ENCODE assay signal across 8 cellular contexts in the genomic region with DNA sequence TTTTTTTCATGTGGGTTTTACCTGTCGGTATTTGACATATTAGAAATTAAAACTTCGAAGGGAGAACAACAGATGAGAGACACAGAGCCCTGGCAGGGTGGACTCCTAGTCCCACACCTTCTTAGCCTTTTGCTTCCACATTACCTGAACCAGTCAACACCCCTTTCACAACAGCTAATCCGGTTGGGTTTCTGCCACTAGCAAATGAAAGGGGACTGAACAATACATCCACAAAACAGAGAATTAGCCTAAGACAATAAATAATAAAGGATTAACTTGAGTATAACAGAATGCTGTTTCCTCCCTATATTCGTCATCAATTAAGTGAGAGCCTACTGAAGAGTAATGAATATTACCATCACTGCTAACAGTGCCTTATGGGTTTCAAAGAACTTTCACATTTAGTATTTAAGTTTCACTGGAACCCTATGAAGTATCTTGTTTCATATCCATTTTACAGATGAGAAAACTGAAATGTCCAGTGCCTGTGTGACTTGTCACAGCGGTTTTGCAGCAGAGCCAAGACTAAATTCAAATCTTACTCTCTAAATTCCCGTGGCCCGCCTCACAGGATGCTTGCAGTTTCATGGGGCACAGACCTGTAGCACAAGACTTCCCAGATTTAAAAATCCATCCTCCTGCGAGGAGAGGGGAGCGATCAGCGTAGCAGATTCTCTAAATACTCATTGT. TPM values are rescaled to one million over a fixed set of nuclear protein-coding genes. Genes with fewer than 3 reads are reported as not detected.
DNase-seq lines count a peak whose midpoint lies in the region; ATAC-seq and TF ChIP-seq lines count a peak whose summit lies in the region.

No MANE protein-coding gene starts in this region.

- H3K9me3 ChIP-seq in GM23248 (ENCODE audit: low read depth) (no peaks in the 10 kb centered on the region), spleen (no peaks in the 10 kb centered on the region)

- H3K79me2 ChIP-seq in GM23248 (ENCODE audit: insufficient read depth), result peaks cover 40% of the 10 kb centered on the region

- H3K27me3 ChIP-seq in GM23248 (replicated peaks; ENCODE audit: insufficient read depth) (no peaks in the 10 kb centered on the region), spleen (replicated peaks in 1 of 7) (no peaks in the 10 kb centered on the region)

- peak; percentile 41 for DNase-seq in GM23248
- DNase-seq in T-helper 2 cell treated with Interferon-gamma antibody and Interleukin-4, amounts not matched to agents 5 μg/mL and 100 μg/mL, for 36 hours (ENCODE audit: low spot score), result peak; percentile 54
- DNase-seq in foreskin fibroblast, result peak in 1 of 2 donors; percentile 42
- no peak for DNase-seq in spleen
- no peak for DNase-seq in NOMO-1 (lab: John Stamatoyannopoulos, UW; ENCODE audit: unreplicated experiment in 2 of 2)
- DNase-seq in NCI-H1092 treated with DMSO at 0.1 percent for 48 hours (lab: John Stamatoyannopoulos, UW), result no peak

- TF ChIP-seq POLR2A in spleen (IDR thresholded peaks at IDR 0.05), result no peak

- no peaks in the 10 kb centered on the region for H4K20me1 ChIP-seq in GM23248 (ENCODE audit: insufficient read depth)

- H3K9me3 Mint-ChIP-seq in T-helper 2 cell treated with Interferon-gamma antibody and Interleukin-4, amounts not matched to agents 5 μg/mL and 100 μg/mL, for 36 hours, result no peaks in the 10 kb centered on the region

- no peaks in the 10 kb centered on the region for H3K36me3 ChIP-seq in GM23248 (ENCODE audit: low read depth)
- no peaks in the 10 kb centered on the region for H3K36me3 ChIP-seq in spleen

- ATAC-seq in GM19324 (IDR thresholded peaks at IDR 0.05; ENCODE audit: low FRiP score, unreplicated experiment) (no peak), HG02798 (IDR thresholded peaks at IDR 0.05; ENCODE audit: poor library complexity, unreplicated experiment) (no peak)

- peaks cover 13% of the 10 kb centered on the region for H3K36me3 Mint-ChIP-seq in T-helper 2 cell treated with Interferon-gamma antibody and Interleukin-4, amounts not matched to agents 5 μg/mL and 100 μg/mL, for 36 hours (ENCODE audit: low read depth)

- H3K4me2 ChIP-seq in GM23248 (ENCODE audit: unreplicated experiment), result peak overlapping the region; percentile 97

- WGBS in GM23248 (ENCODE audit: low coverage in 1 of 2, low lambda C conversion rate in 2 of 2, missing lambda C conversion rate in 2 of 2), 2 experiments, result 40 to 44% methylated on average over 10 of the region's 10 CpGs
- 34 to 40% (median 39%) methylated on average over 10 of the region's 10 CpGs for WGBS in spleen, 5 donors

- H3K27me3 Mint-ChIP-seq in T-helper 2 cell treated with Interferon-gamma antibody and Interleukin-4, amounts not matched to agents 5 μg/mL and 100 μg/mL, for 36 hours (ENCODE audit: low read depth), result no peaks in the 10 kb centered on the region

- peak overlapping the region; percentile 99 for H3K4me3 Mint-ChIP-seq in T-helper 2 cell treated with Interferon-gamma antibody and Interleukin-4, amounts not matched to agents 5 μg/mL and 100 μg/mL, for 36 hours

- H3K9me2 ChIP-seq in GM23248 (ENCODE audit: insufficient read depth), result no peaks in the 10 kb centered on the region

- intact Hi-C loops in spleen (cut with DNase I; ENCODE audit: low total_unique reads), result loop anchor here (10.0 kb wide), 1 partner anchor 86 kb away; the partner anchor contains the start of gene APH1B

- H3K4me3 ChIP-seq in GM23248 (peak overlapping the region; percentile 86), foreskin fibroblast (ENCODE audit: low read depth in 1 of 2, low read length in 2 of 2) (peak overlapping the region; percentile 41 to 69), spleen (peak overlapping the region; percentile 57 to 85 (median 62))

- H3K27ac ChIP-seq in GM23248 (peak overlapping the region; percentile 43), spleen (peak overlapping the region in 6 of 8 donors; percentile 87 to 97 (median 94))

- H3K4me1 ChIP-seq in GM23248 (ENCODE audit: insufficient read depth) (peaks cover 37% of the 10 kb centered on the region), spleen (peaks cover 21 to 43% (median 37%) of the 10 kb centered on the region in 6 donors)

- H3F3A ChIP-seq in GM23248 (ENCODE audit: insufficient read depth), result peaks cover 43% of the 10 kb centered on the region

- TF ChIP-seq CTCF in foreskin fibroblast (IDR thresholded peaks at IDR 0.05; ENCODE audit: low read depth, low read length), result no peak
- TF ChIP-seq CTCF in spleen (IDR thresholded peaks at IDR 0.05 in 8 of 11, conservative IDR thresholded peaks at IDR 0.05 in 3 of 11), result no peak

- H3K9ac ChIP-seq in GM23248, result peak overlapping the region; percentile 66

- in situ Hi-C loops in GM23248 (cut with MboI), result no loop called here

- H3K4me1 Mint-ChIP-seq in T-helper 2 cell treated with Interferon-gamma antibody and Interleukin-4, amounts not matched to agents 5 μg/mL and 100 μg/mL, for 36 hours (ENCODE audit: low read depth), result peaks cover 38% of the 10 kb centered on the region

- peak overlapping the region; percentile 95 for H3K27ac Mint-ChIP-seq in T-helper 2 cell treated with Interferon-gamma antibody and Interleukin-4, amounts not matched to agents 5 μg/mL and 100 μg/mL, for 36 hours

- H2AFZ ChIP-seq in GM23248, result peak overlapping the region; percentile 99

RNA-seq across cellular contexts. Expression of gene RAB8B, which starts 1.0 kb away (rescaled TPM):
- 54.3 and 54.6 TPM in 2 replicates for total RNA-seq in GM23248 (2014; rRNA removed; shearing (Covaris generic))
- polyA plus RNA-seq in GM23248 (2016; fragmentation: Nextera tagmentation; extraction: Ambion mirVana) (37.8 and 43.6 TPM in 2 replicates), spleen (10 to 100 TPM; 18.9 to 24.1 (median 22.8) TPM)
- total RNA-seq in spleen, result 10 to 100 TPM; 63.4 to 96.4 (median 67.7) TPM

RNA-seq across cellular contexts. Expression of gene RPS27L, which starts 31.1 kb away (rescaled TPM):
- 110 and 151 TPM in 2 replicates for total RNA-seq in GM23248 (2014; rRNA removed; shearing (Covaris generic))
- polyA plus RNA-seq in GM23248 (2016; fragmentation: Nextera tagmentation; extraction: Ambion mirVana), result 1,175 and 1,181 TPM in 2 replicates
- total RNA-seq in spleen, result 10 to 100 TPM; 42.1 to 98.3 (median 64.2) TPM
- polyA plus RNA-seq in spleen, result 100 to 1,000 TPM; 117 to 139 (median 125) TPM

Comparison
In these comparisons a context has a peak if more than half of its experiments do, and no peak if none do; other contexts are left out.
1. DNase-seq: peak in GM23248 (single experiment) and T-helper 2 cell treated with Interferon-gamma antibody and Interleukin-4, amounts not matched to agents 5 μg/mL and 100 μg/mL, for 36 hours (single experiment); none in spleen (single experiment), NOMO-1 (0 of 2) and NCI-H1092 treated with DMSO at 0.1 percent for 48 hours (single experiment).
2. Peak in every context shown above with its lines, with median percentiles within 50 percentile points of each other: H3K4me3 ChIP-seq.